In genomic region chr2:226310081-226310625, GRCh38 we compare ENCODE assay signal across 17 cellular contexts.
"Had no signal": no experiment of that assay in that cellular context is flagged by ENCODE, and none has a peak within 500 bp of the region (broad histone marks: within the 10 kb centered on the region; RNA-seq: fewer than 3 reads in every experiment).

No MANE protein-coding gene starts in this region.

- H3K4me3 ChIP-seq: mucosa of descending colon, prostate gland, sigmoid colon, thoracic aorta, uterus had no signal

- H3K9me3 Mint-ChIP-seq: activated CD4-positive, alpha-beta memory T cell treated with anti-CD3 and anti-CD28 coated beads, Interleukin-2, amount 10 ng/mL, durations not matched to agents 7 days and 5 days; central memory CD8-positive, alpha-beta T cell; naive thymus-derived CD8-positive, alpha-beta T cell; stimulated activated naive CD8-positive, alpha-beta T cell treated with anti-CD3 and anti-CD28 coated beads, Interleukin-15, amount 100 ng/mL, for 72 hours had no signal

- H3K27me3 Mint-ChIP-seq: activated CD4-positive, alpha-beta memory T cell treated with anti-CD3 and anti-CD28 coated beads, Interleukin-2, amount 10 ng/mL, durations not matched to agents 7 days and 5 days had no signal

- H3K36me3 Mint-ChIP-seq: immature natural killer cell; naive thymus-derived CD8-positive, alpha-beta T cell had no signal

- ATAC-seq: foreskin keratinocyte; left cardiac atrium; mucosa of descending colon; naive thymus-derived CD8-positive, alpha-beta T cell; stimulated activated naive CD8-positive, alpha-beta T cell treated with anti-CD3 and anti-CD28 coated beads, Interleukin-15, amount 100 ng/mL, for 72 hours had no signal

- H3K27me3 ChIP-seq: foreskin keratinocyte, sigmoid colon, uterus had no signal

- H3K4me1 ChIP-seq: foreskin keratinocyte, prostate gland, uterus had no signal

- H3K4me1 Mint-ChIP-seq: activated CD4-positive, alpha-beta memory T cell treated with anti-CD3 and anti-CD28 coated beads, Interleukin-2, amount 10 ng/mL, durations not matched to agents 7 days and 5 days; central memory CD8-positive, alpha-beta T cell; immature natural killer cell; naive thymus-derived CD8-positive, alpha-beta T cell; stimulated activated naive CD8-positive, alpha-beta T cell treated with anti-CD3 and anti-CD28 coated beads, Interleukin-15, amount 100 ng/mL, for 72 hours had no signal

- H3K36me3 ChIP-seq: prostate gland, sigmoid colon, thoracic aorta, uterus had no signal

- H3K9me3 ChIP-seq: mucosa of descending colon, prostate gland, sigmoid colon, thoracic aorta, uterus had no signal

- H3K27ac ChIP-seq: foreskin keratinocyte, prostate gland, thoracic aorta, uterus, VCaP had no signal

- H3K4me3 Mint-ChIP-seq: activated CD4-positive, alpha-beta memory T cell treated with anti-CD3 and anti-CD28 coated beads, Interleukin-2, amount 10 ng/mL, durations not matched to agents 7 days and 5 days; central memory CD8-positive, alpha-beta T cell; immature natural killer cell; naive thymus-derived CD8-positive, alpha-beta T cell; stimulated activated naive CD8-positive, alpha-beta T cell treated with anti-CD3 and anti-CD28 coated beads, Interleukin-15, amount 100 ng/mL, for 72 hours had no signal

- H3K27ac Mint-ChIP-seq: activated CD4-positive, alpha-beta memory T cell treated with anti-CD3 and anti-CD28 coated beads, Interleukin-2, amount 10 ng/mL, durations not matched to agents 7 days and 5 days; immature natural killer cell; naive thymus-derived CD8-positive, alpha-beta T cell; stimulated activated naive CD8-positive, alpha-beta T cell treated with anti-CD3 and anti-CD28 coated beads, Interleukin-15, amount 100 ng/mL, for 72 hours had no signal

- DNase-seq: activated CD4-positive, alpha-beta memory T cell treated with anti-CD3 and anti-CD28 coated beads, Interleukin-2, amount 10 ng/mL, durations not matched to agents 7 days and 5 days; activated T-cell treated with anti-CD3 and anti-CD28 coated beads, Interleukin-2, amount 50 U/mL, for 48 hours; foreskin keratinocyte; immature natural killer cell; left cardiac atrium; mucosa of descending colon; naive thymus-derived CD8-positive, alpha-beta T cell; nucleus accumbens; sigmoid colon; stimulated activated CD4-positive, alpha-beta T cell treated with anti-CD3 and anti-CD28 coated beads, Interleukin-4, amount 100 ng/mL, for 1 hour; stimulated activated naive CD8-positive, alpha-beta T cell treated with anti-CD3 and anti-CD28 coated beads, Interleukin-15, amount 100 ng/mL, for 72 hours; T-helper 1 cell; uterus had no signal
